Comparison of ENCODE assay signal across 16 cellular contexts in genomic region chr3:11071096-11071755, GRCh38.
DNase-seq lines count a peak whose midpoint lies in the region; ATAC-seq and TF ChIP-seq lines count a peak whose summit lies in the region.
"Had no signal": no experiment of that assay in that cellular context is flagged by ENCODE, and none has a peak within 500 bp of the region (broad histone marks: within the 10 kb centered on the region; RNA-seq: fewer than 3 reads in every experiment).

No MANE protein-coding gene starts in this region.

- DNase-seq in coronary artery (ENCODE audit: low spot score), result peak; percentile 40
- DNase-seq in neuronal stem cell (ENCODE audit: low spot score), result no peak
- peak; percentile 7 to 66 for DNase-seq in upper lobe of left lung
- DNase-seq in NCI-H524 (lab: John Stamatoyannopoulos, UW), result no peak
- DNase-seq: AML-193; Caco-2; Calu3; CD4-positive, alpha-beta T cell; CD8-positive, alpha-beta T cell; DMS79 treated with DMSO at 0.1 percent for 48 hours; GF-D8 had no signal

- H3K4me1 ChIP-seq in neuronal stem cell (ENCODE audit: control insufficient read depth in 2 of 2, insufficient read depth in 1 of 2, low read depth in 1 of 2, low read length in 2 of 2), result no peaks in the 10 kb centered on the region
- H3K4me1 ChIP-seq in upper lobe of left lung, result no peaks in the 10 kb centered on the region
- H3K4me1 ChIP-seq: A549, Caco-2 had no signal

- no peak overlapping the region for H2BK5ac ChIP-seq in neuronal stem cell (ENCODE audit: low read length)

- H4K8ac ChIP-seq in neuronal stem cell (ENCODE audit: low read depth, low read length), result no peak overlapping the region

- H3K14ac ChIP-seq in neuronal stem cell (ENCODE audit: low read length), result peak overlapping the region; percentile 56

- H3K27ac ChIP-seq in coronary artery (no peak overlapping the region), neuronal stem cell (replicated peaks; ENCODE audit: low read length) (no peak overlapping the region), upper lobe of left lung (no peak overlapping the region)
- H3K27ac ChIP-seq: 22Rv1; A549; BLaER1 treated with 17β-estradiol and CSF1 and Interleukin-3, amounts not matched to agents 10 nM and 100 nM; C4-2B had no signal

- TF ChIP-seq CTCF in coronary artery (IDR thresholded peaks at IDR 0.05) (no peak), upper lobe of left lung (IDR thresholded peaks at IDR 0.05) (no peak)

- no peak overlapping the region for H4K91ac ChIP-seq in neuronal stem cell (ENCODE audit: low read depth, low read length, poor library complexity)

- no peak for ATAC-seq in upper lobe of left lung (ENCODE audit: low FRiP score in 2 of 2)
- no peak for ATAC-seq in GM19452 (IDR thresholded peaks at IDR 0.05; ENCODE audit: unreplicated experiment)
- ATAC-seq: A549; CD8-positive, alpha-beta T cell had no signal

- no peak overlapping the region for H3K9ac ChIP-seq in neuronal stem cell (ENCODE audit: low read depth, low read length, poor library complexity)
- H3K9ac ChIP-seq: BLaER1 treated with 17β-estradiol and CSF1 and Interleukin-3, amounts not matched to agents 10 nM and 100 nM had no signal

- H3K18ac ChIP-seq in neuronal stem cell (ENCODE audit: low read length), result no peak overlapping the region

- H3K4me3 ChIP-seq in coronary artery, result no peak overlapping the region
- no peak overlapping the region for H3K4me3 ChIP-seq in neuronal stem cell (ENCODE audit: low read length in 2 of 2)
- no peak overlapping the region for H3K4me3 ChIP-seq in upper lobe of left lung
- H3K4me3 ChIP-seq: A549; BLaER1 treated with 17β-estradiol and CSF1 and Interleukin-3, amounts not matched to agents 10 nM and 100 nM had no signal

- H3K23ac ChIP-seq in neuronal stem cell (ENCODE audit: low read depth, low read length, poor library complexity), result peak overlapping the region; percentile 20

- H3K36me3 ChIP-seq in neuronal stem cell (replicated peaks in 1 of 2; ENCODE audit: control insufficient read depth in 2 of 2, insufficient read depth in 2 of 2, low read length in 2 of 2), result no peaks in the 10 kb centered on the region
- H3K36me3 ChIP-seq in upper lobe of left lung, result no peaks in the 10 kb centered on the region
- H3K36me3 ChIP-seq: BLaER1 treated with 17β-estradiol and CSF1 and Interleukin-3, amounts not matched to agents 10 nM and 100 nM had no signal

- H2BK120ac ChIP-seq in neuronal stem cell (ENCODE audit: low read depth, low read length), result no peak overlapping the region

- H2AK5ac ChIP-seq in neuronal stem cell (ENCODE audit: low read depth, low read length), result no peak overlapping the region

- no peak for TF ChIP-seq POLR2A in upper lobe of left lung (IDR thresholded peaks at IDR 0.05)

- no peak overlapping the region for H2AFZ ChIP-seq in neuronal stem cell (ENCODE audit: low read length)

- no peak overlapping the region for H2BK12ac ChIP-seq in neuronal stem cell (ENCODE audit: low read length)

- no peak for TF ChIP-seq EP300 in upper lobe of left lung (IDR thresholded peaks at IDR 0.05)

- H3K27me3 ChIP-seq in neuronal stem cell (ENCODE audit: control insufficient read depth in 3 of 3, insufficient read depth in 3 of 3, low read depth in 1 of 3, low read length in 3 of 3) (no peaks in the 10 kb centered on the region), upper lobe of left lung (no peaks in the 10 kb centered on the region)
- H3K27me3 ChIP-seq: BLaER1 treated with 17β-estradiol and CSF1 and Interleukin-3, amounts not matched to agents 10 nM and 100 nM had no signal

- no CpG with 5 or more reads among the region's 26 CpGs for WGBS in neuronal stem cell (ENCODE audit: extremely low coverage in 2 of 2, insufficient read length in 2 of 2, insufficient replicate concordance in 1 of 2), 2 donors
- 86 to 90% methylated on average over 12 to 13 of the region's 26 CpGs for WGBS in upper lobe of left lung, 2 donors

- H3K9me3 ChIP-seq in neuronal stem cell (replicated peaks in 1 of 2; ENCODE audit: control insufficient read depth in 2 of 2, insufficient read depth in 1 of 2, low read depth in 1 of 2, low read length in 2 of 2) (peaks cover 0 to 11% of the 10 kb centered on the region in 2 donors), upper lobe of left lung (peaks cover 0 to 6% (median 0%) of the 10 kb centered on the region in 4 donors)
- H3K9me3 ChIP-seq: A549 had no signal

- H3K4ac ChIP-seq in neuronal stem cell (ENCODE audit: low read length), result no peak overlapping the region

- no peak overlapping the region for H3K4me2 ChIP-seq in neuronal stem cell (ENCODE audit: insufficient read depth, low read length, poor library complexity, severe bottlenecking)
- H3K4me2 ChIP-seq: A549 had no signal

- H2BK15ac ChIP-seq in neuronal stem cell (ENCODE audit: low read length), result no peak overlapping the region

- no peaks in the 10 kb centered on the region for H3K79me1 ChIP-seq in neuronal stem cell (ENCODE audit: low read depth, low read length)

Comparison
In these comparisons a context has a peak if more than half of its experiments do, and no peak if none do; other contexts are left out.
1. DNase-seq: peak in coronary artery (single experiment) and upper lobe of left lung (2 of 2); none in neuronal stem cell (single experiment) and NCI-H524 (0 of 2).